Comparison of ENCODE assay signal across 10 cellular contexts in the genomic region with DNA sequence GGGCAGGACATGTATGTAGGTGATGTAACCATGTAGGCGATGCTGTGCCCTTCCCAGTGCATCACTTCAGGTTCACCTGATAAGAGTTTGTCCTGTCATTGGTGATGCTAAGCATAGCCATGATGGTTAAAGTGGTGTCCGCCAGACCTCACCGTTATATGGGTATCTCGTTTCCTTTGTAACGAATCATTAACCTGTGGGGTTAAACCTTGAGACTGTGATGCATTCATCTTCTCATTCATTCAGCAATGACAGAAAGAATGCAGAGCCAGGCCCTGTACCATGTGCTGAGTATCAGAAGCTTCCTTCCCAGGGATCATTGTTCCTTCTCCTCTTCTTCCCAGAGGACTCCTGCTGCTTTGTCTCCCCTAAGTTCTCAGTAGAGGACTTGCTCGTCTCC.
"Had no signal": no experiment of that assay in that cellular context is flagged by ENCODE, and none has a peak within 500 bp of the region (broad histone marks: within the 10 kb centered on the region; RNA-seq: fewer than 3 reads in every experiment).

No MANE protein-coding gene starts in this region.

- H3K4me3 Mint-ChIP-seq: GM23338, H9, HFFc6 had no signal

- H3K4me3 ChIP-seq: GM23248, GM23338, HAP-1 had no signal

- H3K27ac Mint-ChIP-seq: GM23338, H9, HFFc6 had no signal

- H3K9me3 Mint-ChIP-seq: GM23338 had no signal

- H3K36me3 ChIP-seq: HAP-1 had no signal

- DNase-seq: GM23248, GOT3, H7, H9, HCEC 1CT, HFFc6 had no signal

- FAIRE-seq: H1, H54 had no signal
